Comparison of ENCODE assay signal across 7 cellular contexts in the genomic region with DNA sequence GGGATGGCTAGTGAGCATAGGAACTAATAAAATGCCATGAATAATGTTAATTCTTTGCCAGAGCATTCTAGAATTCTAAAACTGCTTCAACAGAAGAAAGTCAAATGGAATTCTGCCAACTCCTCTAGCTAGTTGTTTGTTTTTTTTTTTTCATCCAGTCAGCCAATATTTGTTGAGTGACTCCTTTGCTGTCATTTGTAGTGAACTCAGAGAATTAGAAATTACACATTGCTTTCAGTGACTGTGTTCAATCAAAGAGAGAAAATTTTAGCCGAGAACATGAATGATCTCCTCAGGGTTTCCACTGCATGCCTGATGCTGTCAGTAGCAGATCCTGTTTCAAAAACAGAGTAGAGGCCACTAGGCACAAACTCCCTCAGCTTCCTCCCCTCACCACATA. TPM values are rescaled to one million over a fixed set of nuclear protein-coding genes. Genes with fewer than 3 reads are reported as not detected.
A peak's percentile ranks its signal among the peaks of the same experiment; 100 is the strongest.
DNase-seq lines count a peak whose midpoint lies in the region; ATAC-seq and TF ChIP-seq lines count a peak whose summit lies in the region.
"Not testable (repeated sequence)": the region's sequence is repeated elsewhere in the genome, so short reads cannot be mapped to it uniquely, and the experiment has no call there.

No MANE protein-coding gene starts in this region.

- intact Hi-C loops in activated B cell treated with CpG ODN at 0.5 μM for 24 hours (cut with micrococcal nuclease), result loop anchor here (5.0 kb wide), 1 partner anchor 36 kb away; no protein-coding TSS in a partner anchor

- H3K36me3 Mint-ChIP-seq in activated B cell treated with CpG ODN at 0.5 μM for 24 hours (ENCODE audit: low read depth) (peaks cover 56% of the 10 kb centered on the region), chondrocyte (ENCODE audit: low read depth) (peaks cover 23% of the 10 kb centered on the region), nephron progenitor cell (ENCODE audit: low read depth) (peaks cover 39% of the 10 kb centered on the region)
- peaks cover 55% of the 10 kb centered on the region for H3K36me3 Mint-ChIP-seq in stimulated activated memory B cell treated with anti-CD40 and anti-IgM and Interleukin-4, amounts not matched to agents 10 μg/mL and 1 μg/mL and 100 μg/mL, for 72 hours

- POLR2A ChIA-PET in activated B cell treated with CpG ODN at 0.5 μM for 24 hours (lab: Charles Lee), result not testable (repeated sequence)

- DNase-seq in GM04503 (ENCODE audit: low read depth), result peak; percentile 49
- peak; percentile 34 for DNase-seq in NCI-H2196 (lab: John Stamatoyannopoulos, UW; ENCODE audit: unreplicated experiment)
- not testable (repeated sequence) for DNase-seq in activated B cell treated with CpG ODN at 0.5 μM for 24 hours; chondrocyte (ENCODE audit: low spot score); nephron progenitor cell
- DNase-seq in fibroblast of pulmonary artery (ENCODE audit: low read depth), result peak; percentile 28

- not testable (repeated sequence) for H3K4me3 ChIP-seq in fibroblast of pulmonary artery (replicated peaks; ENCODE audit: low read depth, low read length)

- not testable (repeated sequence) for H3K27me3 Mint-ChIP-seq in activated B cell treated with CpG ODN at 0.5 μM for 24 hours; chondrocyte (ENCODE audit: low read depth); nephron progenitor cell (ENCODE audit: low read depth, poor library complexity); stimulated activated memory B cell treated with anti-CD40 and anti-IgM and Interleukin-4, amounts not matched to agents 10 μg/mL and 1 μg/mL and 100 μg/mL, for 72 hours

- peak overlapping the region; percentile 0 for H3K27ac Mint-ChIP-seq in activated B cell treated with CpG ODN at 0.5 μM for 24 hours
- peak overlapping the region; percentile 60 for H3K27ac Mint-ChIP-seq in chondrocyte (ENCODE audit: unreplicated experiment)
- peak overlapping the region; percentile 25 for H3K27ac Mint-ChIP-seq in nephron progenitor cell
- H3K27ac Mint-ChIP-seq in stimulated activated memory B cell treated with anti-CD40 and anti-IgM and Interleukin-4, amounts not matched to agents 10 μg/mL and 1 μg/mL and 100 μg/mL, for 72 hours, result peak overlapping the region; percentile 32

- not testable (repeated sequence) for TF ChIP-seq CTCF in activated B cell treated with CpG ODN at 0.5 μM for 24 hours (IDR thresholded peaks at IDR 0.05); chondrocyte (IDR thresholded peaks at IDR 0.05); fibroblast of pulmonary artery (IDR thresholded peaks at IDR 0.05; ENCODE audit: low read length, missing control alignments); nephron progenitor cell (IDR thresholded peaks at IDR 0.05)

- not testable (repeated sequence) for H3K9me3 Mint-ChIP-seq in activated B cell treated with CpG ODN at 0.5 μM for 24 hours; chondrocyte (ENCODE audit: low read depth); nephron progenitor cell; stimulated activated memory B cell treated with anti-CD40 and anti-IgM and Interleukin-4, amounts not matched to agents 10 μg/mL and 1 μg/mL and 100 μg/mL, for 72 hours

- CTCF ChIA-PET in activated B cell treated with CpG ODN at 0.5 μM for 24 hours (lab: Charles Lee), result not testable (repeated sequence)

- H3K4me3 Mint-ChIP-seq in activated B cell treated with CpG ODN at 0.5 μM for 24 hours; chondrocyte (ENCODE audit: unreplicated experiment); nephron progenitor cell; stimulated activated memory B cell treated with anti-CD40 and anti-IgM and Interleukin-4, amounts not matched to agents 10 μg/mL and 1 μg/mL and 100 μg/mL, for 72 hours: not testable (repeated sequence)

- not testable (repeated sequence) for ATAC-seq in activated B cell treated with CpG ODN at 0.5 μM for 24 hours (ENCODE audit: low read depth); stimulated activated memory B cell treated with anti-CD40 and anti-IgM and Interleukin-4, amounts not matched to agents 10 μg/mL and 1 μg/mL and 100 μg/mL, for 72 hours

- H3K4me1 Mint-ChIP-seq in activated B cell treated with CpG ODN at 0.5 μM for 24 hours (peaks cover 36% of the 10 kb centered on the region), chondrocyte (ENCODE audit: low read depth) (peaks cover 36% of the 10 kb centered on the region), nephron progenitor cell (peaks cover 13% of the 10 kb centered on the region)
- peaks cover 37% of the 10 kb centered on the region for H3K4me1 Mint-ChIP-seq in stimulated activated memory B cell treated with anti-CD40 and anti-IgM and Interleukin-4, amounts not matched to agents 10 μg/mL and 1 μg/mL and 100 μg/mL, for 72 hours

RNA-seq across cellular contexts. Expression of a gene that starts 32.4 kb away (rescaled TPM):
- 19.7 and 21.1 TPM in 2 replicates for total RNA-seq in activated B cell treated with CpG ODN at 0.5 μM for 24 hours
- 26.8 to 29.5 TPM (median 27.9 TPM) in 3 replicates for total RNA-seq in chondrocyte

Comparison
In these comparisons a context has a peak if more than half of its experiments do, and no peak if none do; other contexts are left out.
1. H3K27ac Mint-ChIP-seq: peak in every context shown above with its lines; median percentile 60 in chondrocyte; 32 in stimulated activated memory B cell treated with anti-CD40 and anti-IgM and Interleukin-4, amounts not matched to agents 10 μg/mL and 1 μg/mL and 100 μg/mL, for 72 hours; 25 in nephron progenitor cell; 0 in activated B cell treated with CpG ODN at 0.5 μM for 24 hours.